8 cellular contexts compared by ENCODE assay signal in genomic region chr9:14769235-14769580, GRCh38. TPM values are rescaled to one million over a fixed set of nuclear protein-coding genes. Genes with fewer than 3 reads are reported as not detected.
A peak's percentile ranks its signal among the peaks of the same experiment; 100 is the strongest.
DNase-seq lines count a peak whose midpoint lies in the region; ATAC-seq and TF ChIP-seq lines count a peak whose summit lies in the region.

No MANE protein-coding gene starts in this region.

- H4K20me1 ChIP-seq in GM23248 (ENCODE audit: insufficient read depth) = no peaks in the 10 kb centered on the region

- H3K9ac ChIP-seq in GM23248 (no peak overlapping the region), endodermal cell (ENCODE audit: extremely low read depth, low read length, poor library complexity, severe bottlenecking) (peak overlapping the region; percentile 28)

- no peaks in the 10 kb centered on the region for H3K9me2 ChIP-seq in GM23248 (ENCODE audit: insufficient read depth)

- no peak overlapping the region for H3K4me3 Mint-ChIP-seq in endodermal cell
- H3K4me3 Mint-ChIP-seq in activated T-helper 17 cell treated with anti-CD3 and anti-CD28 coated beads, Interleukin-2, amount 50 U/mL, for 72 hours = no peak overlapping the region

- H2AFZ ChIP-seq in GM23248 = 0 out of 2 replicates have a peak overlapping the region, but pooled peaks have one; percentile 74

- DNase-seq in A673 (ENCODE audit: low spot score) = peak; percentile 61
- peak; percentile 34 for DNase-seq in GM23248
- DNase-seq in NCI-H226 = peak; percentile 8
- DNase-seq in endodermal cell = peak; percentile 77
- no peak for DNase-seq in stimulated activated CD4-positive, alpha-beta T cell treated with anti-CD3 and anti-CD28 coated beads, Interleukin-4, amount 100 ng/mL, for 4 hours
- no peak for DNase-seq in omental fat pad (ENCODE audit: low spot score)
- no peak for DNase-seq in D341Med (ENCODE audit: low spot score)

- POLR2A ChIA-PET in A673 (lab: Charles Lee; ENCODE audit: low non-redundant PET) = no interaction called here

- no peaks in the 10 kb centered on the region for H3K36me3 ChIP-seq in A673 (ENCODE audit: insufficient read depth, low read length, poor library complexity, severe bottlenecking)
- H3K36me3 ChIP-seq in GM23248 (ENCODE audit: low read depth) = no peaks in the 10 kb centered on the region
- H3K36me3 ChIP-seq in endodermal cell (ENCODE audit: control insufficient read depth, insufficient read depth, low read length) = no peaks in the 10 kb centered on the region

- 29 to 31% methylated on average over 3 of the region's 3 CpGs for WGBS in GM23248 (ENCODE audit: low coverage in 1 of 2, low lambda C conversion rate in 2 of 2, missing lambda C conversion rate in 2 of 2), 2 experiments
- WGBS in endodermal cell (ENCODE audit: insufficient coverage in 1 of 2, insufficient read length in 1 of 2), 2 experiments = 26 to 41% methylated on average over 2 to 3 of the region's 3 CpGs

- H3K9me3 ChIP-seq in A673 (ENCODE audit: low read depth, low read length, poor library complexity, severe bottlenecking) (no peaks in the 10 kb centered on the region), GM23248 (ENCODE audit: low read depth) (no peaks in the 10 kb centered on the region), endodermal cell (ENCODE audit: control insufficient read depth, low read length) (no peaks in the 10 kb centered on the region)

- peaks cover 34% of the 10 kb centered on the region for H3K4me1 Mint-ChIP-seq in endodermal cell
- no peaks in the 10 kb centered on the region for H3K4me1 Mint-ChIP-seq in activated T-helper 17 cell treated with anti-CD3 and anti-CD28 coated beads, Interleukin-2, amount 50 U/mL, for 72 hours

- CTCF ChIA-PET in A673 (lab: Charles Lee) = no interaction called here

- H3K9me3 Mint-ChIP-seq in endodermal cell = no peaks in the 10 kb centered on the region
- no peaks in the 10 kb centered on the region for H3K9me3 Mint-ChIP-seq in activated T-helper 17 cell treated with anti-CD3 and anti-CD28 coated beads, Interleukin-2, amount 50 U/mL, for 72 hours

- intact Hi-C loops in A673 (cut with micrococcal nuclease; ENCODE audit: unreplicated experiment) = loop anchor here (2.0 to 5.0 kb wide), 5 partner anchors 50 to 1342 kb away; no protein-coding TSS in a partner anchor

- no peaks in the 10 kb centered on the region for H3F3A ChIP-seq in GM23248 (ENCODE audit: insufficient read depth)

- H3K27ac Mint-ChIP-seq in endodermal cell = no peak overlapping the region
- H3K27ac Mint-ChIP-seq in activated T-helper 17 cell treated with anti-CD3 and anti-CD28 coated beads, Interleukin-2, amount 50 U/mL, for 72 hours = no peak overlapping the region

- in situ Hi-C loops in GM23248 (cut with MboI) = loop anchor here (10.0 kb wide), 1 partner anchor 154 kb away; no protein-coding TSS in a partner anchor

- no peak overlapping the region for H3K4me3 ChIP-seq in A673 (ENCODE audit: low read depth, low read length, poor library complexity, severe bottlenecking)
- no peak overlapping the region for H3K4me3 ChIP-seq in GM23248
- H3K4me3 ChIP-seq in endodermal cell (ENCODE audit: low read length) = peak overlapping the region; percentile 77

- no peaks in the 10 kb centered on the region for H3K27me3 Mint-ChIP-seq in endodermal cell (ENCODE audit: insufficient read depth)
- peaks cover 22% of the 10 kb centered on the region for H3K27me3 Mint-ChIP-seq in activated T-helper 17 cell treated with anti-CD3 and anti-CD28 coated beads, Interleukin-2, amount 50 U/mL, for 72 hours

- H3K4me1 ChIP-seq in A673 (ENCODE audit: insufficient read depth, low read length, poor library complexity, severe bottlenecking) (peaks cover 17% of the 10 kb centered on the region), GM23248 (ENCODE audit: insufficient read depth) (no peaks in the 10 kb centered on the region), endodermal cell (ENCODE audit: control insufficient read depth, insufficient read depth, low read length) (peaks cover 8% of the 10 kb centered on the region)

- no peaks in the 10 kb centered on the region for H3K36me3 Mint-ChIP-seq in endodermal cell (ENCODE audit: low read depth)
- no peaks in the 10 kb centered on the region for H3K36me3 Mint-ChIP-seq in activated T-helper 17 cell treated with anti-CD3 and anti-CD28 coated beads, Interleukin-2, amount 50 U/mL, for 72 hours (ENCODE audit: low read depth)

- H3K27me3 ChIP-seq in A673 (replicated peaks; ENCODE audit: insufficient read depth, low read depth, low read length, poor library complexity) (no peaks in the 10 kb centered on the region), GM23248 (replicated peaks; ENCODE audit: insufficient read depth) (no peaks in the 10 kb centered on the region), endodermal cell (ENCODE audit: control insufficient read depth, insufficient read depth, low read length, poor library complexity, severe bottlenecking) (no peaks in the 10 kb centered on the region)

- TF ChIP-seq CTCF in A673 (conservative IDR thresholded peaks at IDR 0.05; ENCODE audit: low read depth, low read length) = peak; percentile 27; the same call in 1 of the 2 replicates
- peak; percentile 84 for TF ChIP-seq CTCF in endodermal cell (conservative IDR thresholded peaks at IDR 0.05)
- TF ChIP-seq CTCF in omental fat pad (IDR thresholded peaks at IDR 0.05) = no peak

- ATAC-seq in activated T-helper 17 cell treated with anti-CD3 and anti-CD28 coated beads, Interleukin-2, amount 50 U/mL, for 72 hours (replicated peaks) = no peak
- ATAC-seq in omental fat pad (ENCODE audit: low FRiP score) = no peak

- no peaks in the 10 kb centered on the region for H3K79me2 ChIP-seq in GM23248 (ENCODE audit: insufficient read depth)

- no peak overlapping the region for H3K4me2 ChIP-seq in GM23248 (ENCODE audit: unreplicated experiment)

- H3K27ac ChIP-seq in A673 (ENCODE audit: low read depth, low read length, poor library complexity, severe bottlenecking) (no peak overlapping the region), GM23248 (no peak overlapping the region), endodermal cell (ENCODE audit: low read depth, low read length) (no peak overlapping the region)

- BruUV-seq in A673 (replicated peaks; lab: Mats Ljungman, UMichigan) = no TSS peak

RNA-seq across cellular contexts. Expression of gene CER1, which starts 46.7 kb away (rescaled TPM):
- total RNA-seq in A673 (2021) = 27.7 and 28.8 TPM in 2 replicates
- not detected in 2 replicates for total RNA-seq in GM23248 (2014; rRNA removed; shearing (Covaris generic))
- not detected in 2 replicates for polyA plus RNA-seq in GM23248 (2016; fragmentation: Nextera tagmentation; extraction: Ambion mirVana)
- 1,000 to 10,000 TPM in 1 of 2 donors, 100 to 1,000 TPM in 1; 694 to 2,562 TPM for total RNA-seq in endodermal cell
- 848 TPM for polyA plus RNA-seq in endodermal cell (2013, experiment 1 of 2)
- 1,218 TPM for polyA plus RNA-seq in endodermal cell (2013, experiment 2 of 2)
- not detected for total RNA-seq in activated T-helper 17 cell treated with anti-CD3 and anti-CD28 coated beads, Interleukin-2, amount 50 U/mL, for 72 hours
- total RNA-seq in omental fat pad = under 1 TPM in 1 of 4 donors, not detected in 3; 0.37 TPM

Comparison
In these comparisons a context has a peak if more than half of its experiments do, and no peak if none do; other contexts are left out.
1. DNase-seq: peak in A673 (single experiment), GM23248 (single experiment), NCI-H226 (single experiment) and endodermal cell (single experiment); none in stimulated activated CD4-positive, alpha-beta T cell treated with anti-CD3 and anti-CD28 coated beads, Interleukin-4, amount 100 ng/mL, for 4 hours (0 of 2), omental fat pad (single experiment) and D341Med (single experiment).
2. CTCF ChIP-seq: peak in A673 (single experiment) and endodermal cell (single experiment); none in omental fat pad (0 of 3).
3. RNA of gene CER1, which starts 46.7 kb away (total RNA-seq): 694 to 2,562 TPM in endodermal cell; 27.7 to 28.8 TPM in A673, 0.37 TPM in omental fat pad, not detected in GM23248 and not detected in activated T-helper 17 cell treated with anti-CD3 and anti-CD28 coated beads, Interleukin-2, amount 50 U/mL, for 72 hours; every median in the first group is over 10 times any median in the second.